In the genomic region with DNA sequence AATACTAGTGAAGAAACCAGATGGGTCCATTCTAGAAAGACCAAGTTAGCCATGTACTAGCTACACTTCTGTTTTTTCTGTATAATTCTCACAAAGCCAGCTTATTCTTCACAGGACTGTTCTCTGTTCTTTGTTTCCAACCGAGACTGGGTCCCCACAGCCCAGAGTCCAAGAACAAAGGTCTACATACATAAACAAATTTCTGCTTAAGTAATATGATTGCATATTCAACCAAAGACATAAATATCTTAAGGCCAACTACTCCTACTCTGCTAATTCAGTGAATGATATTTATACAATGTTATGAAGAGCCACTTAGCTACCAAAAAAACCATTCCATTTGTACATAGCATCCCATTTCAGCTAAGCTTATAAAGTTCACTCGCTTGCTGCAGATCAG, we compare ENCODE assay signal across 20 cellular contexts.
"Had no signal": no experiment of that assay in that cellular context is flagged by ENCODE, and none has a peak within 500 bp of the region (broad histone marks: within the 10 kb centered on the region; RNA-seq: fewer than 3 reads in every experiment).

No MANE protein-coding gene starts in this region.

- H3K27me3 ChIP-seq: body of pancreas, cardiac muscle cell, upper lobe of right lung had no signal

- DNase-seq: activated CD4-positive, alpha-beta T cell treated with anti-CD3 and anti-CD28 coated beads, Interleukin-2, amount 10 ng/mL, durations not matched to agents 24 days and 14 days; activated CD8-positive, alpha-beta memory T cell treated with anti-CD3 and anti-CD28 coated beads, Interleukin-2, amount 10 ng/mL, durations not matched to agents 7 days and 5 days; activated CD8-positive, alpha-beta T cell treated with anti-CD3 and anti-CD28 coated beads for 36 hours; activated effector memory CD4-positive, alpha-beta T cell treated with anti-CD3 and anti-CD28 coated beads, Interleukin-2, amount 50 U/mL, for 16 hours; activated naive CD4-positive, alpha-beta T cell treated with anti-CD3 and anti-CD28 coated beads, Interleukin-2, amount 10 ng/mL, durations not matched to agents 7 days and 5 days; activated T-cell treated with anti-CD3 and anti-CD28 coated beads for 4 hours; body of pancreas; effector CD8-positive, alpha-beta T cell; erythroblast; foreskin fibroblast; left ventricle myocardium superior; small intestine; stimulated activated CD4-positive, alpha-beta T cell treated with anti-CD3 and anti-CD28 coated beads, Interleukin-2, amount 100 ng/mL, for 24 hours; stimulated activated naive B cell treated with anti-CD40 and anti-IgM and Interleukin-4, amounts not matched to agents 10 μg/mL and 1 μg/mL and 100 μg/mL, for 72 hours; upper lobe of right lung had no signal

- H3K27ac ChIP-seq: body of pancreas, cardiac muscle cell, parathyroid adenoma, upper lobe of right lung, VCaP had no signal

- ATAC-seq: activated CD4-positive, CD25-positive, alpha-beta regulatory T cell treated with anti-CD3 and anti-CD28 coated beads, Interleukin-2, amount 50 U/mL, for 24 hours; activated CD8-positive, alpha-beta memory T cell treated with anti-CD3 and anti-CD28 coated beads, Interleukin-2, amount 10 ng/mL, durations not matched to agents 7 days and 5 days; activated CD8-positive, alpha-beta T cell treated with anti-CD3 and anti-CD28 coated beads for 36 hours; body of pancreas; left ventricle myocardium superior; sciatic nerve; stimulated activated naive B cell treated with anti-CD40 and anti-IgM and Interleukin-4, amounts not matched to agents 10 μg/mL and 1 μg/mL and 100 μg/mL, for 72 hours; upper lobe of right lung had no signal

- H3K9me3 ChIP-seq: body of pancreas, upper lobe of right lung had no signal

- H2AFZ ChIP-seq: parathyroid adenoma had no signal

- H3K9ac ChIP-seq: parathyroid adenoma had no signal

- H3K4me1 ChIP-seq: body of pancreas, parathyroid adenoma, upper lobe of right lung had no signal

- H3K4me3 ChIP-seq: body of pancreas, cardiac muscle cell, upper lobe of right lung had no signal

- H3K79me2 ChIP-seq: parathyroid adenoma had no signal

- H3K36me3 ChIP-seq: cardiac muscle cell, upper lobe of right lung had no signal
